ENCODE assay signal across 11 cellular contexts in the genomic region with DNA sequence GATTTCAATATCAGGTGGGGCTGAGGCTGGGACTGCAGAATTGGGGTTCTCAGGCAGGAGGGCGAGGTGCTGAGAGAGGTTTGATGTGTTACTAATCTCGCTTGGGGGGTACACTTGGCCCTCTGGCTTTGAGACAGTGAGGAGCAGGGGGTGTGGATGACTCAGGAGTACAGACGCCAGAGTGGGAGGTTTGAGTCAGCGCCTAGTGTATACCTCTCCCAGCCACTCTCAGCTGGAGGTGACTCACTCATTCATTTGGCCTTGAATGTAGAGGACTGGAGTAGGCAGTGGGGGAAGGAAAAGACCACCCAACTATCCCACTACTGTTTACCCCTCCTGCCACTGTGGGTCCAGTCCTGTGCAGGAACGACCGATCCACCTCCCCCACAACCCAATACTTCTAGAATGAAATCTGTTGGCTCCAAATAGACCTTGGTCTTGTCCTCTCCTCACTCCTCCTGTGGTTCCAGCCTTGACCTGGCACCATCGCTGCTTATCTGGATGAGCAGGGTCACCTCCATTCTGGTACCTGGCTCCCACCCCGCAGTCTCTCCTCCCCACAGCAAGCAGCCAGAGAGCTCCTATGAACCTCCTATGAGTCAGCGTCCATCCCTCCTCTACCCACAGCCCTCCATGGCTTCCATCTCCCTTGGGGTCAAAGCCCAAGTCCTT. TPM values are rescaled to one million over a fixed set of nuclear protein-coding genes. Genes with fewer than 3 reads are reported as not detected.
DNase-seq lines count a peak whose midpoint lies in the region; ATAC-seq and TF ChIP-seq lines count a peak whose summit lies in the region.
"Had no signal": no experiment of that assay in that cellular context is flagged by ENCODE, and none has a peak within 500 bp of the region (broad histone marks: within the 10 kb centered on the region; RNA-seq: fewer than 3 reads in every experiment).

No MANE protein-coding gene starts in this region.

- TF ChIP-seq RAD21 in HCT116 (IDR thresholded peaks at IDR 0.05; ENCODE audit: low read depth), result no peak

- no peaks in the 10 kb centered on the region for H3K27me3 ChIP-seq in HCT116 (ENCODE audit: insufficient read depth, low read length)
- peaks cover 0 to 37% of the 10 kb centered on the region in 2 donors for H3K27me3 ChIP-seq in tibial nerve

- H3K4me1 ChIP-seq in HCT116 (ENCODE audit: control insufficient read depth in 1 of 2, insufficient read depth in 2 of 2, low read length in 2 of 2), result peaks cover 4 to 32% of the 10 kb centered on the region in 2 experiments
- peaks cover 0 to 6% (median 0%) of the 10 kb centered on the region in 4 donors for H3K4me1 ChIP-seq in tibial nerve

- CTCF ChIA-PET in HCT116 (lab: Charles Lee), result no interaction called here

- BruUV-seq in HCT116 (replicated peaks; lab: Mats Ljungman, UMichigan), result no TSS peak

- H3K9ac ChIP-seq in HCT116 (ENCODE audit: low read length), result peak overlapping the region; percentile 21

- no peak for TF ChIP-seq POLR2A in HCT116 (IDR thresholded peaks at IDR 0.05; ENCODE audit: borderline replicate concordance, extremely low read depth, insufficient read depth, insufficient read length)
- no peak for TF ChIP-seq POLR2A in tibial nerve (IDR thresholded peaks at IDR 0.05)

- H3K36me3 ChIP-seq in HCT116 (ENCODE audit: control insufficient read depth in 1 of 2, insufficient read depth in 2 of 2, low read length in 2 of 2), result no peaks in the 10 kb centered on the region
- H3K36me3 ChIP-seq in tibial nerve, result no peaks in the 10 kb centered on the region

- TF ChIP-seq CTCF in HCT116 (IDR thresholded peaks at IDR 0.05 in 2 of 3, conservative IDR thresholded peaks at IDR 0.05 in 1 of 3; ENCODE audit: borderline replicate concordance in 1 of 3, insufficient read depth in 1 of 3, low read depth in 2 of 3, low read length in 2 of 3) (no peak), tibial nerve (IDR thresholded peaks at IDR 0.05) (no peak)

- H3K79me2 ChIP-seq in HCT116 (ENCODE audit: insufficient read depth, low read length), result no peaks in the 10 kb centered on the region

- 68 to 77% methylated on average over 9 of the region's 9 CpGs for WGBS in tibial nerve, 2 donors

- RAD21 ChIA-PET in HCT116 (lab: Charles Lee; ENCODE audit: low non-redundant PET in 1 of 2, low total read pairs in 2 of 2, uncharacterized antibody in 2 of 2, unreplicated experiment in 2 of 2), result no interaction called here

- H2AFZ ChIP-seq in HCT116 (ENCODE audit: low read depth, low read length, poor library complexity, severe bottlenecking), result peak overlapping the region; percentile 21

- H3K4me2 ChIP-seq in HCT116 (ENCODE audit: low read length), result peak overlapping the region; percentile 77

- H3K9me3 ChIP-seq in HCT116 (ENCODE audit: control insufficient read depth in 1 of 2, insufficient read depth in 1 of 2, low read depth in 1 of 2, low read length in 2 of 2), result no peaks in the 10 kb centered on the region
- peaks cover 0 to 11% (median 0%) of the 10 kb centered on the region in 4 donors for H3K9me3 ChIP-seq in tibial nerve

- intact Hi-C loops in HCT116 (cut with micrococcal nuclease), result no loop called here

- H3K27ac ChIP-seq in HCT116 (ENCODE audit: low read depth, low read length) (0 out of 2 replicates have a peak overlapping the region, but pooled peaks have one; percentile 10), tibial nerve (no peak overlapping the region)

- no peaks in the 10 kb centered on the region for H3K9me2 ChIP-seq in HCT116 (ENCODE audit: insufficient read depth)

- no peaks in the 10 kb centered on the region for H4K20me1 ChIP-seq in HCT116 (ENCODE audit: insufficient read depth)

- H3K4me3 ChIP-seq in HCT116 (replicated peaks in 1 of 2; ENCODE audit: low read depth in 1 of 2, low read length in 2 of 2), result peak overlapping the region in 1 of 2 experiments; percentile 41; a peak in 2 of 4 replicates
- H3K4me3 ChIP-seq in tibial nerve, result no peak overlapping the region

- DNase-seq in HCT116 (ENCODE audit: low read depth, low spot score) (peak; percentile 74), fibroblast of the conjunctiva (ENCODE audit: low read depth) (peak; percentile 34), SKM-1 treated with dmso at 0.1 percent for 144 hours (lab: John Stamatoyannopoulos, UW; ENCODE audit: unreplicated experiment) (no peak), tibial nerve (ENCODE audit: low spot score in 2 of 2) (no peak)
- peak; percentile 1 to 11 for DNase-seq in activated CD4-positive, alpha-beta T cell treated with anti-CD3 and anti-CD28 coated beads, Interleukin-2, amount 50 U/mL, for 4 hours
- peak; percentile 36 for DNase-seq in stimulated activated CD8-positive, alpha-beta memory T cell treated with anti-CD3 and anti-CD28 coated beads, Interleukin-12 subunit alpha, Interleukin-12 subunit beta, amount 100 ng/mL, for 24 hours (ENCODE audit: extremely low read depth)
- DNase-seq: immature natural killer cell, KG1 had no signal

- ATAC-seq in HCT116, result peak; percentile 84
- ATAC-seq in GM21528 (IDR thresholded peaks at IDR 0.05; ENCODE audit: low FRiP score, unreplicated experiment), result no peak
- no peak for ATAC-seq in HG02588 (IDR thresholded peaks at IDR 0.05; ENCODE audit: unreplicated experiment)

- TF ChIP-seq EP300 in tibial nerve (IDR thresholded peaks at IDR 0.05), result no peak

- POLR2A ChIA-PET in HCT116 (lab: Charles Lee), result interaction anchor here (0.7 to 1.0 kb wide), 2 partner anchors 18 to 567 kb away, joined by 3 to 4 read pairs; a partner anchor contains a TSS

TF ChIP-seq in HCT116, 20 proteins besides CTCF, POLR2A, EP300 and RAD21:
- TF ChIP-seq, protein P1, sequence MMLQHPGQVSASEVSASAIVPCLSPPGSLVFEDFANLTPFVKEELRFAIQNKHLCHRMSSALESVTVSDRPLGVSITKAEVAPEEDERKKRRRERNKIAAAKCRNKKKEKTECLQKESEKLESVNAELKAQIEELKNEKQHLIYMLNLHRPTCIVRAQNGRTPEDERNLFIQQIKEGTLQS (IDR thresholded peaks at IDR 0.05), result no peak; the same call in 1 of the 2 replicates
- no peak for TF ChIP-seq EZH2phosphoT487 (IDR thresholded peaks at IDR 0.05; ENCODE audit: borderline replicate concordance)
- TF ChIP-seq, protein P2, sequence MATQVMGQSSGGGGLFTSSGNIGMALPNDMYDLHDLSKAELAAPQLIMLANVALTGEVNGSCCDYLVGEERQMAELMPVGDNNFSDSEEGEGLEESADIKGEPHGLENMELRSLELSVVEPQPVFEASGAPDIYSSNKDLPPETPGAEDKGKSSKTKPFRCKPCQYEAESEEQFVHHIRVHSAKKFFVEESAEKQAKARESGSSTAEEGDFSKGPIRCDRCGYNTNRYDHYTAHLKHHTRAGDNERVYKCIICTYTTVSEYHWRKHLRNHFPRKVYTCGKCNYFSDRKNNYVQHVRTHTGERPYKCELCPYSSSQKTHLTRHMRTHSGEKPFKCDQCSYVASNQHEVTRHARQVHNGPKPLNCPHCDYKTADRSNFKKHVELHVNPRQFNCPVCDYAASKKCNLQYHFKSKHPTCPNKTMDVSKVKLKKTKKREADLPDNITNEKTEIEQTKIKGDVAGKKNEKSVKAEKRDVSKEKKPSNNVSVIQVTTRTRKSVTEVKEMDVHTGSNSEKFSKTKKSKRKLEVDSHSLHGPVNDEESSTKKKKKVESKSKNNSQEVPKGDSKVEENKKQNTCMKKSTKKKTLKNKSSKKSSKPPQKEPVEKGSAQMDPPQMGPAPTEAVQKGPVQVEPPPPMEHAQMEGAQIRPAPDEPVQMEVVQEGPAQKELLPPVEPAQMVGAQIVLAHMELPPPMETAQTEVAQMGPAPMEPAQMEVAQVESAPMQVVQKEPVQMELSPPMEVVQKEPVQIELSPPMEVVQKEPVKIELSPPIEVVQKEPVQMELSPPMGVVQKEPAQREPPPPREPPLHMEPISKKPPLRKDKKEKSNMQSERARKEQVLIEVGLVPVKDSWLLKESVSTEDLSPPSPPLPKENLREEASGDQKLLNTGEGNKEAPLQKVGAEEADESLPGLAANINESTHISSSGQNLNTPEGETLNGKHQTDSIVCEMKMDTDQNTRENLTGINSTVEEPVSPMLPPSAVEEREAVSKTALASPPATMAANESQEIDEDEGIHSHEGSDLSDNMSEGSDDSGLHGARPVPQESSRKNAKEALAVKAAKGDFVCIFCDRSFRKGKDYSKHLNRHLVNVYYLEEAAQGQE (IDR thresholded peaks at IDR 0.05; ENCODE audit: low read depth), result no peak
- TF ChIP-seq YY1 (IDR thresholded peaks at IDR 0.05; ENCODE audit: extremely low read depth, insufficient replicate concordance, low read depth, low read length), result no peak
- TF ChIP-seq JUND (IDR thresholded peaks at IDR 0.05), result peak; percentile 98
- peak; percentile 45; the same call in 1 of the 2 replicates for TF ChIP-seq CBX3 (IDR thresholded peaks at IDR 0.05; ENCODE audit: low read depth)
- no peak for TF ChIP-seq ZFX (IDR thresholded peaks at IDR 0.05)
- peak; percentile 86 for TF ChIP-seq EGR1 (IDR thresholded peaks at IDR 0.05; ENCODE audit: low read depth)
- TF ChIP-seq, protein P3, sequence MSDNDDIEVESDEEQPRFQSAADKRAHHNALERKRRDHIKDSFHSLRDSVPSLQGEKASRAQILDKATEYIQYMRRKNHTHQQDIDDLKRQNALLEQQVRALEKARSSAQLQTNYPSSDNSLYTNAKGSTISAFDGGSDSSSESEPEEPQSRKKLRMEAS (IDR thresholded peaks at IDR 0.05), result no peak
- TF ChIP-seq SP1 (IDR thresholded peaks at IDR 0.05; ENCODE audit: low read depth), result peak; percentile 76
- TF ChIP-seq SIN3A (IDR thresholded peaks at IDR 0.05; ENCODE audit: low read depth), result no peak
- peak; percentile 98 for TF ChIP-seq FOSL1 (IDR thresholded peaks at IDR 0.05; ENCODE audit: low read depth)
- TF ChIP-seq, protein P4, sequence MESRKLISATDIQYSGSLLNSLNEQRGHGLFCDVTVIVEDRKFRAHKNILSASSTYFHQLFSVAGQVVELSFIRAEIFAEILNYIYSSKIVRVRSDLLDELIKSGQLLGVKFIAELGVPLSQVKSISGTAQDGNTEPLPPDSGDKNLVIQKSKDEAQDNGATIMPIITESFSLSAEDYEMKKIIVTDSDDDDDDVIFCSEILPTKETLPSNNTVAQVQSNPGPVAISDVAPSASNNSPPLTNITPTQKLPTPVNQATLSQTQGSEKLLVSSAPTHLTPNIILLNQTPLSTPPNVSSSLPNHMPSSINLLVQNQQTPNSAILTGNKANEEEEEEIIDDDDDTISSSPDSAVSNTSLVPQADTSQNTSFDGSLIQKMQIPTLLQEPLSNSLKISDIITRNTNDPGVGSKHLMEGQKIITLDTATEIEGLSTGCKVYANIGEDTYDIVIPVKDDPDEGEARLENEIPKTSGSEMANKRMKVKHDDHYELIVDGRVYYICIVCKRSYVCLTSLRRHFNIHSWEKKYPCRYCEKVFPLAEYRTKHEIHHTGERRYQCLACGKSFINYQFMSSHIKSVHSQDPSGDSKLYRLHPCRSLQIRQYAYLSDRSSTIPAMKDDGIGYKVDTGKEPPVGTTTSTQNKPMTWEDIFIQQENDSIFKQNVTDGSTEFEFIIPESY (IDR thresholded peaks at IDR 0.05; ENCODE audit: extremely low read depth, insufficient replicate concordance, low read length), result no peak

RNA-seq across cellular contexts. Expression of a gene that starts 20.1 kb away (rescaled TPM):
- total RNA-seq in HCT116 (2021; ENCODE audit: unreplicated experiment) (not detected), tibial nerve (not detected)
- polyA plus RNA-seq in HCT116 (2012), result not detected in 2 replicates
- total RNA-seq: ureter had no signal
- polyA plus RNA-seq: immature natural killer cell had no signal

Comparison
In these comparisons a context has a peak if more than half of its experiments do, and no peak if none do; other contexts are left out.
1. DNase-seq: peak in HCT116 (single experiment), activated CD4-positive, alpha-beta T cell treated with anti-CD3 and anti-CD28 coated beads, Interleukin-2, amount 50 U/mL, for 4 hours (2 of 2), fibroblast of the conjunctiva (single experiment) and stimulated activated CD8-positive, alpha-beta memory T cell treated with anti-CD3 and anti-CD28 coated beads, Interleukin-12 subunit alpha, Interleukin-12 subunit beta, amount 100 ng/mL, for 24 hours (single experiment); none in SKM-1 treated with dmso at 0.1 percent for 144 hours (single experiment) and tibial nerve (0 of 2).